1 cellular context compared by ENCODE assay signal in genomic region chr7:104983620-104984539, GRCh38.
A peak's percentile ranks its signal among the peaks of the same experiment; 100 is the strongest.
TF ChIP-seq lines count a peak whose summit lies in the region.

No MANE protein-coding gene starts in this region.

TF ChIP-seq in HepG2, 621 proteins besides CTCF, POLR2A, EP300 and RAD21 (continued from another document and continues in another):
- TF ChIP-seq ZNF142 (CRISPR knock-in tag; IDR thresholded peaks at IDR 0.05) (0 out of 2 replicates have a peak, but pooled peaks have one; percentile 37), SIX4 (CRISPR knock-in tag; IDR thresholded peaks at IDR 0.05) (no peak; the same call in 1 of the 2 replicates), ARNTL (CRISPR knock-in tag; IDR thresholded peaks at IDR 0.05) (peak; percentile 77; the same call in 1 of the 2 replicates), ZFP82 (CRISPR knock-in tag; IDR thresholded peaks at IDR 0.05; ENCODE audit: borderline replicate concordance) (no peak), DMAP1 (CRISPR knock-in tag; IDR thresholded peaks at IDR 0.05) (peak; percentile 85; the same call in 1 of the 2 replicates), ZNF597 (CRISPR knock-in tag; IDR thresholded peaks at IDR 0.05) (no peak), ZNF770 (CRISPR knock-in tag; IDR thresholded peaks at IDR 0.05) (peak; percentile 68), SIN3A (IDR thresholded peaks at IDR 0.05; ENCODE audit: borderline replicate concordance, low read depth, low read length) (peak; percentile 87; the same call in 1 of the 2 replicates), ZHX2 (IDR thresholded peaks at IDR 0.05; ENCODE audit: low read depth) (no peak; the same call in 1 of the 2 replicates), ZHX2 (CRISPR knock-in tag; IDR thresholded peaks at IDR 0.05; ENCODE audit: borderline replicate concordance) (no peak), USF2 (IDR thresholded peaks at IDR 0.05; ENCODE audit: low read depth, low read length) (no peak), USF2 (CRISPR knock-in tag; IDR thresholded peaks at IDR 0.05; ENCODE audit: borderline replicate concordance) (no peak), HMG20B (CRISPR knock-in tag; conservative IDR thresholded peaks at IDR 0.05) (0 out of 2 replicates have a peak, but pooled peaks have one; percentile 3), KLF6 (CRISPR knock-in tag; IDR thresholded peaks at IDR 0.05) (0 out of 2 replicates have a peak, but pooled peaks have one; percentile 70), THRA (CRISPR knock-in tag; IDR thresholded peaks at IDR 0.05; ENCODE audit: borderline replicate concordance) (peak; percentile 15; the same call in 1 of the 2 replicates), XRCC5 (optimal IDR thresholded peaks at IDR 0.05; ENCODE audit: low read length) (peak; percentile 20), HNRNPLL (IDR thresholded peaks at IDR 0.05; ENCODE audit: low read depth, low read length, poor library complexity, severe bottlenecking) (peak; percentile 82), ZNF550 (CRISPR knock-in tag; IDR thresholded peaks at IDR 0.05; ENCODE audit: borderline replicate concordance) (0 out of 2 replicates have a peak, but pooled peaks have one; percentile 56), HIC2 (CRISPR knock-in tag; IDR thresholded peaks at IDR 0.05; ENCODE audit: low read depth) (peak; percentile 42; the same call in 1 of the 2 replicates), ZZZ3 (CRISPR knock-in tag; IDR thresholded peaks at IDR 0.05; ENCODE audit: borderline replicate concordance) (peak; percentile 90; the same call in 1 of the 2 replicates), ATF1 (CRISPR knock-in tag; IDR thresholded peaks at IDR 0.05) (peak; percentile 85), HDAC1 (CRISPR knock-in tag; IDR thresholded peaks at IDR 0.05) (peak; percentile 76), SAFB2 (CRISPR knock-in tag; IDR thresholded peaks at IDR 0.05; ENCODE audit: borderline replicate concordance, low read depth) (peak; percentile 80; the same call in 1 of the 2 replicates), ZNF34 (CRISPR knock-in tag; IDR thresholded peaks at IDR 0.05; ENCODE audit: borderline replicate concordance) (peak; percentile 71; the same call in 1 of the 2 replicates), ZNF780A (CRISPR knock-in tag; IDR thresholded peaks at IDR 0.05) (no peak), ZGPAT (CRISPR knock-in tag; IDR thresholded peaks at IDR 0.05) (peak; percentile 74; the same call in 1 of the 2 replicates), ZNF232 (CRISPR knock-in tag; IDR thresholded peaks at IDR 0.05; ENCODE audit: borderline replicate concordance) (peak; percentile 60; the same call in 1 of the 2 replicates), POLR2G (IDR thresholded peaks at IDR 0.05; ENCODE audit: low read depth, low read length) (peak; percentile 97), SNAI1 (CRISPR knock-in tag; IDR thresholded peaks at IDR 0.05; ENCODE audit: borderline replicate concordance) (peak; percentile 89; the same call in 1 of the 2 replicates), ZNF335 (CRISPR knock-in tag; IDR thresholded peaks at IDR 0.05) (peak; percentile 80), ATF5 (CRISPR knock-in tag; IDR thresholded peaks at IDR 0.05; ENCODE audit: low read depth) (peak; percentile 85; the same call in 1 of the 2 replicates)
